Comparison of ENCODE assay signal across 8 cellular contexts in genomic region chr11:76152086-76152658, GRCh38. TPM values are rescaled to one million over a fixed set of nuclear protein-coding genes. Genes with fewer than 3 reads are reported as not detected.
DNase-seq lines count a peak whose midpoint lies in the region; ATAC-seq and TF ChIP-seq lines count a peak whose summit lies in the region.

No MANE protein-coding gene starts in this region.

- H3K4me1 ChIP-seq in mucosa of rectum (ENCODE audit: control insufficient read depth in 2 of 2, insufficient read depth in 2 of 2, low read length in 2 of 2), result peaks cover 19 to 59% of the 10 kb centered on the region in 2 donors

- TF ChIP-seq CTCF in GM10248 (IDR thresholded peaks at IDR 0.05; ENCODE audit: control extremely low read depth, extremely low read depth, low read depth, missing control alignments), result peak; percentile 99
- peak; percentile 72 for TF ChIP-seq CTCF in epithelial cell of proximal tubule (conservative IDR thresholded peaks at IDR 0.05; ENCODE audit: low read depth, low read length)

- peak overlapping the region; percentile 85 to 93 for H3K27ac ChIP-seq in mucosa of rectum (ENCODE audit: low read depth in 2 of 2, low read length in 2 of 2)

- POLR2A ChIA-PET in GM10248 (lab: Yijun Ruan, JAX), result no interaction called here

- CTCF ChIA-PET in GM10248 (lab: Yijun Ruan, JAX), result interaction anchor here (0.6 to 3.2 kb wide), 90 partner anchors 8 to 553 kb away, joined by 3 to 70 read pairs (median 4); partner anchors contain the start of gene MOGAT2

- peak; percentile 69 for ATAC-seq in HG02610 (IDR thresholded peaks at IDR 0.05; ENCODE audit: unreplicated experiment)

- H3K4me3 ChIP-seq in epithelial cell of proximal tubule (ENCODE audit: low read depth, low read length) (peak overlapping the region; percentile 33), mucosa of rectum (ENCODE audit: low read length in 2 of 2) (peak overlapping the region; percentile 50 to 57)

- no peaks in the 10 kb centered on the region for H3K9me3 ChIP-seq in mucosa of rectum (ENCODE audit: control insufficient read depth in 2 of 2, low read length in 2 of 2)

- H3K27me3 ChIP-seq in mucosa of rectum (ENCODE audit: control insufficient read depth in 2 of 2, insufficient read depth in 2 of 2, low read length in 2 of 2), result no peaks in the 10 kb centered on the region

- H3K9ac ChIP-seq in mucosa of rectum (ENCODE audit: low read depth in 1 of 2, low read length in 2 of 2), result peak overlapping the region; percentile 47 to 58

- DNase-seq in GM10248 (ENCODE audit: extremely low spot score) (peak; percentile 91), NCI-H460 (ENCODE audit: extremely low read depth, low read depth) (peak; percentile 67), epithelial cell of proximal tubule (ENCODE audit: low read depth) (no peak), COR-L47 (lab: John Stamatoyannopoulos, UW) (no peak)
- peak; percentile 32 for DNase-seq in activated CD8-positive, alpha-beta memory T cell treated with anti-CD3 and anti-CD28 coated beads, Interleukin-2, amount 50 U/mL, for 1 hour (ENCODE audit: extremely low read depth)
- DNase-seq in stimulated activated CD8-positive, alpha-beta memory T cell treated with anti-CD3 and anti-CD28 coated beads, Interleukin-4, amount 100 ng/mL, for 24 hours (ENCODE audit: low read depth), result peak; percentile 78

- H3K36me3 ChIP-seq in mucosa of rectum (ENCODE audit: control insufficient read depth in 2 of 2, insufficient read depth in 2 of 2, low read length in 2 of 2), result no peaks in the 10 kb centered on the region

RNA-seq across cellular contexts. Expression of gene WNT11, which starts 54.1 kb away (rescaled TPM):
- total RNA-seq in NCI-H460 (2014; rRNA removed; shearing (Covaris generic)), result 0.97 TPM in 1 of 2 replicates, not detected in the other
- polyA plus RNA-seq in NCI-H460 (2014; cell fraction: nucleus; rRNA removed), result 0.85 TPM in 1 of 2 replicates, not detected in the other
- total RNA-seq in epithelial cell of proximal tubule, result not detected in 2 replicates

Comparison
In these comparisons a context has a peak if more than half of its experiments do, and no peak if none do; other contexts are left out.
1. DNase-seq: peak in GM10248 (single experiment), NCI-H460 (single experiment), activated CD8-positive, alpha-beta memory T cell treated with anti-CD3 and anti-CD28 coated beads, Interleukin-2, amount 50 U/mL, for 1 hour (single experiment) and stimulated activated CD8-positive, alpha-beta memory T cell treated with anti-CD3 and anti-CD28 coated beads, Interleukin-4, amount 100 ng/mL, for 24 hours (single experiment); none in epithelial cell of proximal tubule (single experiment) and COR-L47 (single experiment).